29 cellular contexts compared by ENCODE assay signal in the genomic region with DNA sequence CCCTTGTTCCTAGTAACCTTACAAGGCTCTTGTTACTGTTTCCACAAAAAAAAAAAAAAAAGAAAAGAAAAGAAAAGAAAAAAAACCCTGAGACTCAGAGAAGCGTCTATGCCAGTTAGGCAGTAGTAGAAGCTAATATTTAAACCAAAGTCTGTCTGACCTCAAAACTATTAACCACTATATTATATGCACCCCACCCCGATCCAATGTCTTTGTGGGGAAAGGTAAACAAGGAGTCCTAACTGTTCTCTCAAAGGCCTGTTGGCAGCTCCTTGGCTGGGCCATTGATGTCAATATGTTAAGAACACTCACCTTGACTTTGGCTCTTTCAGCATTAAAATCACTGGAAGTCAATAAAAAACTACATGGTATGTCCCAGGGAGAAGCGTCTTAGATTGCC.
DNase-seq lines count a peak whose midpoint lies in the region; ATAC-seq, FAIRE-seq and TF ChIP-seq lines count a peak whose summit lies in the region.
"Had no signal": no experiment of that assay in that cellular context is flagged by ENCODE, and none has a peak within 500 bp of the region (broad histone marks: within the 10 kb centered on the region; RNA-seq: fewer than 3 reads in every experiment).

No MANE protein-coding gene starts in this region.

- H3K4me3 ChIP-seq in astrocyte (ENCODE audit: insufficient read depth, low read depth, low read length) (no peak overlapping the region), hepatocyte (no peak overlapping the region), mucosa of rectum (ENCODE audit: low read length in 2 of 2) (peak overlapping the region; percentile 33 to 37), thoracic aorta (no peak overlapping the region), uterus (no peak overlapping the region)
- H3K4me3 ChIP-seq: BLaER1, body of pancreas, heart right ventricle, left ventricle myocardium inferior had no signal

- H3K36me3 Mint-ChIP-seq in astrocyte (ENCODE audit: low read depth, unreplicated experiment): peaks cover 3% of the 10 kb centered on the region
- H3K36me3 Mint-ChIP-seq: activated naive CD8-positive, alpha-beta T cell treated with anti-CD3 and anti-CD28 coated beads, Interleukin-2, amount 10 ng/mL, durations not matched to agents 7 days and 5 days had no signal

- H3K36me3 ChIP-seq in astrocyte (ENCODE audit: insufficient read depth, low read length): no peaks in the 10 kb centered on the region
- H3K36me3 ChIP-seq in hepatocyte (replicated peaks; ENCODE audit: insufficient read depth, low read depth): no peaks in the 10 kb centered on the region
- no peaks in the 10 kb centered on the region for H3K36me3 ChIP-seq in mucosa of rectum (ENCODE audit: control insufficient read depth in 2 of 2, insufficient read depth in 2 of 2, low read length in 2 of 2)
- no peaks in the 10 kb centered on the region for H3K36me3 ChIP-seq in thoracic aorta
- H3K36me3 ChIP-seq in uterus: no peaks in the 10 kb centered on the region
- H3K36me3 ChIP-seq: BLaER1, heart right ventricle, left ventricle myocardium inferior had no signal

- no peaks in the 10 kb centered on the region for H3K27me3 Mint-ChIP-seq in astrocyte (ENCODE audit: low read depth, unreplicated experiment)

- TF ChIP-seq CTCF in astrocyte (IDR thresholded peaks at IDR 0.05; ENCODE audit: insufficient read depth, low read depth, low read length): no peak
- no peak for TF ChIP-seq CTCF in hepatocyte (IDR thresholded peaks at IDR 0.05; ENCODE audit: poor library complexity)
- no peak for TF ChIP-seq CTCF in thoracic aorta (IDR thresholded peaks at IDR 0.05)
- no peak for TF ChIP-seq CTCF in uterus (IDR thresholded peaks at IDR 0.05)

- H3K27me3 ChIP-seq in astrocyte (ENCODE audit: insufficient read depth, low read length) (no peaks in the 10 kb centered on the region), hepatocyte (no peaks in the 10 kb centered on the region), mucosa of rectum (ENCODE audit: control insufficient read depth in 2 of 2, insufficient read depth in 2 of 2, low read length in 2 of 2) (no peaks in the 10 kb centered on the region), thoracic aorta (replicated peaks; ENCODE audit: insufficient read depth) (no peaks in the 10 kb centered on the region), uterus (no peaks in the 10 kb centered on the region)
- H3K27me3 ChIP-seq: BLaER1, body of pancreas, heart right ventricle had no signal

- intact Hi-C loops in uterus (cut with DNase I; ENCODE audit: low total_unique reads): no loop called here

- H3K27ac Mint-ChIP-seq in astrocyte (ENCODE audit: unreplicated experiment): no peak overlapping the region
- H3K27ac Mint-ChIP-seq: activated naive CD8-positive, alpha-beta T cell treated with anti-CD3 and anti-CD28 coated beads, Interleukin-2, amount 10 ng/mL, durations not matched to agents 7 days and 5 days; natural killer cell treated with Interleukin-12 subunit alpha and Interleukin-12 subunit beta and Interleukin-15 and Interleukin-18, amount 100 ng/mL, for 72 hours had no signal

- TF ChIP-seq POLR2A in erythroblast (IDR thresholded peaks at IDR 0.05; ENCODE audit: low read length) (no peak), uterus (IDR thresholded peaks at IDR 0.05) (no peak)

- FAIRE-seq in astrocyte (lab: Jason Lieb, UNC): no peak
- FAIRE-seq: GM19239 had no signal

- H2AFZ ChIP-seq in astrocyte (ENCODE audit: low read depth, low read length): peak overlapping the region; percentile 27
- peak overlapping the region; percentile 21 for H2AFZ ChIP-seq in hepatocyte

- H3K4me1 Mint-ChIP-seq in astrocyte (ENCODE audit: low read depth, unreplicated experiment): peaks cover 2% of the 10 kb centered on the region
- H3K4me1 Mint-ChIP-seq: activated naive CD8-positive, alpha-beta T cell treated with anti-CD3 and anti-CD28 coated beads, Interleukin-2, amount 10 ng/mL, durations not matched to agents 7 days and 5 days had no signal

- no peak overlapping the region for H3K4me2 ChIP-seq in astrocyte (ENCODE audit: low read length)
- H3K4me2 ChIP-seq in hepatocyte: peak overlapping the region; percentile 59
- H3K4me2 ChIP-seq: BLaER1 had no signal

- no peak for ATAC-seq in thoracic aorta (ENCODE audit: insufficient number of reproducible peaks, low FRiP score, low read depth)
- ATAC-seq: body of pancreas; esophagus mucosa; natural killer cell treated with Interleukin-12 subunit alpha and Interleukin-12 subunit beta and Interleukin-15 and Interleukin-18, amount 100 ng/mL, for 72 hours; Panc1; stimulated activated naive CD8-positive, alpha-beta T cell treated with anti-CD3 and anti-CD28 coated beads, Interleukin-15, Interleukin-2, amounts not matched to agents 100 U/mL and 50 U/mL, for 24 hours had no signal

- no peaks in the 10 kb centered on the region for H3K9me3 ChIP-seq in astrocyte (ENCODE audit: insufficient read depth, low read depth, low read length)
- H3K9me3 ChIP-seq in hepatocyte (ENCODE audit: low read depth): no peaks in the 10 kb centered on the region
- no peaks in the 10 kb centered on the region for H3K9me3 ChIP-seq in mucosa of rectum (ENCODE audit: control insufficient read depth in 2 of 2, low read length in 2 of 2)
- H3K9me3 ChIP-seq in thoracic aorta: peaks cover 3% of the 10 kb centered on the region
- no peaks in the 10 kb centered on the region for H3K9me3 ChIP-seq in uterus

- no peak overlapping the region for H3K27ac ChIP-seq in astrocyte (ENCODE audit: low read depth, low read length)
- H3K27ac ChIP-seq in hepatocyte: peak overlapping the region; percentile 83
- H3K27ac ChIP-seq in mucosa of rectum (ENCODE audit: low read depth in 2 of 2, low read length in 2 of 2): peak overlapping the region; percentile 59 to 71
- H3K27ac ChIP-seq in thoracic aorta: peak overlapping the region; percentile 69 to 84
- H3K27ac ChIP-seq in uterus: no peak overlapping the region
- H3K27ac ChIP-seq: BLaER1, body of pancreas, left ventricle myocardium inferior had no signal

- DNase-seq in astrocyte (ENCODE audit: low read depth): no peak
- DNase-seq in hepatocyte (ENCODE audit: low spot score): peak; percentile 17
- DNase-seq in thoracic aorta (ENCODE audit: low spot score): no peak
- DNase-seq in erythroblast (lab: John Stamatoyannopoulos, UW): no peak
- no peak for DNase-seq in uterus
- no peak for DNase-seq in SKM-1 treated with dmso at 0.1 percent for 144 hours (lab: John Stamatoyannopoulos, UW; ENCODE audit: unreplicated experiment)
- DNase-seq: activated CD4-positive, alpha-beta T cell treated with anti-CD3 and anti-CD28 coated beads for 4 hours; activated naive CD8-positive, alpha-beta T cell treated with anti-CD3 and anti-CD28 coated beads, Interleukin-2, amount 10 ng/mL, durations not matched to agents 7 days and 5 days; activated T-cell treated with anti-CD3 and anti-CD28 coated beads for 4 hours; body of pancreas; DMS53; effector memory CD4-positive, alpha-beta T cell; foreskin fibroblast; GDM1; HCEC 1CT; heart right ventricle; left ventricle myocardium inferior; NCI-H1092; NCI-H1694 treated with DMSO at 0.1 percent for 48 hours; NCI-H526; posterior cingulate gyrus; SHP77 treated with DMSO at 0.1 percent for 48 hours; stimulated activated naive CD8-positive, alpha-beta T cell treated with anti-CD3 and anti-CD28 coated beads, Interleukin-15, Interleukin-2, amounts not matched to agents 100 U/mL and 50 U/mL, for 24 hours had no signal

- H3K9me3 Mint-ChIP-seq in astrocyte (ENCODE audit: unreplicated experiment): peaks cover 27% of the 10 kb centered on the region

- no peaks in the 10 kb centered on the region for H3K4me1 ChIP-seq in astrocyte (ENCODE audit: insufficient read depth, low read length)
- H3K4me1 ChIP-seq in hepatocyte (ENCODE audit: insufficient read depth): peaks cover 21% of the 10 kb centered on the region
- peaks cover 0 to 10% of the 10 kb centered on the region in 2 donors for H3K4me1 ChIP-seq in mucosa of rectum (ENCODE audit: control insufficient read depth in 2 of 2, insufficient read depth in 2 of 2, low read length in 2 of 2)
- H3K4me1 ChIP-seq in thoracic aorta (ENCODE audit: control insufficient read depth in 1 of 2, low read depth in 2 of 2): peaks cover 5 to 45% of the 10 kb centered on the region in 2 donors
- H3K4me1 ChIP-seq in uterus: no peaks in the 10 kb centered on the region
- H3K4me1 ChIP-seq: BLaER1, heart right ventricle, left ventricle myocardium inferior had no signal

- H3K4me3 Mint-ChIP-seq in astrocyte (ENCODE audit: unreplicated experiment): no peak overlapping the region
- H3K4me3 Mint-ChIP-seq: activated naive CD8-positive, alpha-beta T cell treated with anti-CD3 and anti-CD28 coated beads, Interleukin-2, amount 10 ng/mL, durations not matched to agents 7 days and 5 days; natural killer cell treated with Interleukin-12 subunit alpha and Interleukin-12 subunit beta and Interleukin-15 and Interleukin-18, amount 100 ng/mL, for 72 hours had no signal

- H4K20me1 ChIP-seq in astrocyte (ENCODE audit: insufficient read depth, low read length) (no peaks in the 10 kb centered on the region), hepatocyte (ENCODE audit: insufficient read depth, poor library complexity, severe bottlenecking) (no peaks in the 10 kb centered on the region)
- H4K20me1 ChIP-seq: BLaER1 had no signal

- H3K9ac ChIP-seq in astrocyte (ENCODE audit: low read length) (no peak overlapping the region), mucosa of rectum (ENCODE audit: low read depth in 1 of 2, low read length in 2 of 2) (peak overlapping the region in 1 of 2 donors; percentile 45)
- H3K9ac ChIP-seq: BLaER1 had no signal

- H3K79me2 ChIP-seq in astrocyte (ENCODE audit: insufficient read depth, low read length) (no peaks in the 10 kb centered on the region), hepatocyte (no peaks in the 10 kb centered on the region)

- no peaks in the 10 kb centered on the region for H3K9me2 ChIP-seq in hepatocyte (replicated peaks; ENCODE audit: insufficient read depth)

- 44% methylated on average over 3 of the region's 3 CpGs for WGBS in hepatocyte (ENCODE audit: low lambda C conversion rate, missing lambda C conversion rate)

Comparison
In these comparisons a context has a peak if more than half of its experiments do, and no peak if none do; other contexts are left out.
1. H3K27ac ChIP-seq: peak in hepatocyte (single experiment), mucosa of rectum (2 of 2) and thoracic aorta (2 of 2); none in astrocyte (single experiment) and uterus (0 of 2).
2. H3K4me3 ChIP-seq: peak in mucosa of rectum (2 of 2); none in astrocyte (single experiment), hepatocyte (single experiment), thoracic aorta (single experiment) and uterus (0 of 2).